11 cellular contexts compared by ENCODE assay signal in the genomic region with DNA sequence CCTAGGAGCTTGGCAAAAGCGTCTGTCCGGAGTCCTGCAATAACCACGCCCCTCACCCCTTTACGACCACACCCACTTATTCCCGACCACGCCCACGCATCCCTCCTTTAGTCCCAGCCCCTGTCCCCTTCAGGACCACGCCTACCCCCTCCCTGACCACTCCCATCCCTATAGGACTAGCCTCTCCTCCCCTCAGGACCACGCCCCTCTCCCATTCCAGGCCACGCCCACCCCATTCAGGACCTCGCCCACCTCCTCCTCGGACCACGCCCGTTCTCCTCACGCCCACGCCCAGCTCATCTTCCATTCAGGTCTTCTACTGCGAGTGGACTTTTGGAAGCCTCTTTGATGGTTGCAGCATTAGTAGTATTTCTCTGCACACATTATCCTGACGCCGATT.
DNase-seq lines count a peak whose midpoint lies in the region; ATAC-seq, FAIRE-seq and TF ChIP-seq lines count a peak whose summit lies in the region.
"Had no signal": no experiment of that assay in that cellular context is flagged by ENCODE, and none has a peak within 500 bp of the region (broad histone marks: within the 10 kb centered on the region; RNA-seq: fewer than 3 reads in every experiment).

No MANE protein-coding gene starts in this region.

- no peak for TF ChIP-seq EP300 in suprapubic skin (IDR thresholded peaks at IDR 0.05)

- H3K9me3 Mint-ChIP-seq in activated CD8-positive, alpha-beta T cell treated with anti-CD3 and anti-CD28 coated beads for 36 hours, result no peaks in the 10 kb centered on the region
- H3K9me3 Mint-ChIP-seq in activated CD8-positive, alpha-beta T cell treated with anti-CD3 and anti-CD28 coated beads, Interleukin-2, amount 10 ng/mL, durations not matched to agents 7 days and 5 days (ENCODE audit: insufficient read depth), result no peaks in the 10 kb centered on the region

- DNase-seq in activated CD8-positive, alpha-beta T cell treated with anti-CD3 and anti-CD28 coated beads for 36 hours, result peak; percentile 5
- no peak for DNase-seq in activated CD8-positive, alpha-beta T cell treated with anti-CD3 and anti-CD28 coated beads, Interleukin-2, amount 10 ng/mL, durations not matched to agents 7 days and 5 days
- DNase-seq in NCI-H748 (lab: John Stamatoyannopoulos, UW; ENCODE audit: unreplicated experiment) (peak; percentile 70), endothelial cell of umbilical vein (ENCODE audit: low read depth, low spot score) (peak; percentile 28), suprapubic skin (ENCODE audit: low spot score in 2 of 2) (peak in 1 of 2 donors; percentile 72), spleen (no peak)
- DNase-seq in activated CD4-positive, alpha-beta T cell treated with anti-CD3 and anti-CD28 coated beads for 4 hours, result no peak
- DNase-seq: hippocampal formation, NCI-H2029 had no signal

- no peaks in the 10 kb centered on the region for H3K4me1 Mint-ChIP-seq in activated CD8-positive, alpha-beta T cell treated with anti-CD3 and anti-CD28 coated beads for 36 hours (ENCODE audit: low read depth)
- H3K4me1 Mint-ChIP-seq in activated CD8-positive, alpha-beta T cell treated with anti-CD3 and anti-CD28 coated beads, Interleukin-2, amount 10 ng/mL, durations not matched to agents 7 days and 5 days (ENCODE audit: low read depth), result no peaks in the 10 kb centered on the region

- H4K20me1 ChIP-seq in endothelial cell of umbilical vein (replicated peaks; ENCODE audit: control insufficient read depth, extremely low read depth, insufficient read depth, low read length), result no peaks in the 10 kb centered on the region

- no peak for TF ChIP-seq CTCF in activated CD8-positive, alpha-beta T cell treated with anti-CD3 and anti-CD28 coated beads for 36 hours (IDR thresholded peaks at IDR 0.05)
- TF ChIP-seq CTCF in endothelial cell of umbilical vein (IDR thresholded peaks at IDR 0.05; ENCODE audit: extremely low read depth in 1 of 2, insufficient read depth in 1 of 2, low read depth in 1 of 2, low read length in 2 of 2) (no peak), suprapubic skin (IDR thresholded peaks at IDR 0.05) (no peak), spleen (IDR thresholded peaks at IDR 0.05 in 8 of 11, conservative IDR thresholded peaks at IDR 0.05 in 3 of 11) (no peak)

- H3K4me3 Mint-ChIP-seq in activated CD8-positive, alpha-beta T cell treated with anti-CD3 and anti-CD28 coated beads for 36 hours, result no peak overlapping the region
- H3K4me3 Mint-ChIP-seq in activated CD8-positive, alpha-beta T cell treated with anti-CD3 and anti-CD28 coated beads, Interleukin-2, amount 10 ng/mL, durations not matched to agents 7 days and 5 days, result no peak overlapping the region
- H3K4me3 Mint-ChIP-seq: B cell had no signal

- H3K4me3 ChIP-seq in endothelial cell of umbilical vein (replicated peaks in 1 of 3; ENCODE audit: insufficient read depth in 1 of 3, low read depth in 1 of 3, low read length in 3 of 3), result no peak overlapping the region
- H3K4me3 ChIP-seq in suprapubic skin, result no peak overlapping the region
- no peak overlapping the region for H3K4me3 ChIP-seq in spleen

- no peak overlapping the region for H3K27ac ChIP-seq in endothelial cell of umbilical vein (ENCODE audit: insufficient read depth, low read depth, low read length)
- H3K27ac ChIP-seq in suprapubic skin, result peak overlapping the region; percentile 75
- no peak overlapping the region for H3K27ac ChIP-seq in spleen

- no peaks in the 10 kb centered on the region for H3K9me1 ChIP-seq in endothelial cell of umbilical vein (replicated peaks; ENCODE audit: control insufficient read depth, extremely low read depth, insufficient read depth, low read length)

- no peak overlapping the region for H3K4me2 ChIP-seq in endothelial cell of umbilical vein (ENCODE audit: insufficient read depth, low read length)

- FAIRE-seq in endothelial cell of umbilical vein (lab: Jason Lieb, UNC), result no peak

- H3K27ac Mint-ChIP-seq in activated CD8-positive, alpha-beta T cell treated with anti-CD3 and anti-CD28 coated beads for 36 hours, result no peak overlapping the region
- no peak overlapping the region for H3K27ac Mint-ChIP-seq in activated CD8-positive, alpha-beta T cell treated with anti-CD3 and anti-CD28 coated beads, Interleukin-2, amount 10 ng/mL, durations not matched to agents 7 days and 5 days
- H3K27ac Mint-ChIP-seq: B cell had no signal

- intact Hi-C loops in activated CD8-positive, alpha-beta T cell treated with anti-CD3 and anti-CD28 coated beads for 36 hours (cut with micrococcal nuclease), result no loop called here
- intact Hi-C loops in endothelial cell of umbilical vein (cut with micrococcal nuclease) (no loop called here), spleen (cut with DNase I; ENCODE audit: low total_unique reads) (no loop called here)

- TF ChIP-seq POLR2A in endothelial cell of umbilical vein (IDR thresholded peaks at IDR 0.05; ENCODE audit: low read depth, low read length) (no peak), suprapubic skin (IDR thresholded peaks at IDR 0.05) (no peak), spleen (IDR thresholded peaks at IDR 0.05) (no peak)

- ATAC-seq in activated CD8-positive, alpha-beta T cell treated with anti-CD3 and anti-CD28 coated beads for 36 hours, result no peak
- ATAC-seq in activated CD8-positive, alpha-beta T cell treated with anti-CD3 and anti-CD28 coated beads, Interleukin-2, amount 10 ng/mL, durations not matched to agents 7 days and 5 days, result no peak
- ATAC-seq in GM21526 (IDR thresholded peaks at IDR 0.05; ENCODE audit: low FRiP score, unreplicated experiment), result no peak

- no TSS peak for BruUV-seq in endothelial cell of umbilical vein (replicated peaks; lab: Mats Ljungman, UMichigan)

- H3K36me3 ChIP-seq in endothelial cell of umbilical vein (ENCODE audit: control insufficient read depth in 2 of 2, extremely low read depth in 1 of 2, insufficient read depth in 2 of 2, low read length in 2 of 2), result no peaks in the 10 kb centered on the region
- no peaks in the 10 kb centered on the region for H3K36me3 ChIP-seq in suprapubic skin
- H3K36me3 ChIP-seq in spleen, result no peaks in the 10 kb centered on the region

- no peaks in the 10 kb centered on the region for H3K27me3 Mint-ChIP-seq in activated CD8-positive, alpha-beta T cell treated with anti-CD3 and anti-CD28 coated beads for 36 hours
- H3K27me3 Mint-ChIP-seq in activated CD8-positive, alpha-beta T cell treated with anti-CD3 and anti-CD28 coated beads, Interleukin-2, amount 10 ng/mL, durations not matched to agents 7 days and 5 days (ENCODE audit: low read depth), result no peaks in the 10 kb centered on the region
- H3K27me3 Mint-ChIP-seq: B cell had no signal

- H3K9me3 ChIP-seq in endothelial cell of umbilical vein (replicated peaks; ENCODE audit: control insufficient read depth, insufficient read depth, low read length) (no peaks in the 10 kb centered on the region), suprapubic skin (no peaks in the 10 kb centered on the region), spleen (no peaks in the 10 kb centered on the region)

- 53% methylated on average over 19 of the region's 19 CpGs for WGBS in suprapubic skin
- 64 to 76% (median 72%) methylated on average over 19 of the region's 19 CpGs for WGBS in spleen, 5 donors

- H3K27me3 ChIP-seq in endothelial cell of umbilical vein (ENCODE audit: control insufficient read depth in 2 of 2, insufficient read depth in 2 of 2, low read length in 2 of 2) (peaks cover 12 to 14% of the 10 kb centered on the region in 2 experiments), suprapubic skin (no peaks in the 10 kb centered on the region), spleen (replicated peaks in 1 of 7) (no peaks in the 10 kb centered on the region)

- H3K9ac ChIP-seq in endothelial cell of umbilical vein (replicated peaks; ENCODE audit: extremely low read depth, insufficient read depth, low read length), result no peak overlapping the region

- H3K79me2 ChIP-seq in endothelial cell of umbilical vein (ENCODE audit: control insufficient read depth, insufficient read depth, low read length), result no peaks in the 10 kb centered on the region

- CTCF ChIA-PET in activated CD8-positive, alpha-beta T cell treated with anti-CD3 and anti-CD28 coated beads for 36 hours (lab: Charles Lee), result no interaction called here
- CTCF ChIA-PET in activated CD8-positive, alpha-beta T cell treated with anti-CD3 and anti-CD28 coated beads, Interleukin-2, amount 10 ng/mL, durations not matched to agents 7 days and 5 days (lab: Charles Lee), result no interaction called here
- CTCF ChIA-PET in endothelial cell of umbilical vein (lab: Charles Lee), result no interaction called here

- POLR2A ChIA-PET in activated CD8-positive, alpha-beta T cell treated with anti-CD3 and anti-CD28 coated beads for 36 hours (lab: Charles Lee), result no interaction called here
- POLR2A ChIA-PET in activated CD8-positive, alpha-beta T cell treated with anti-CD3 and anti-CD28 coated beads, Interleukin-2, amount 10 ng/mL, durations not matched to agents 7 days and 5 days (lab: Charles Lee), result no interaction called here
- POLR2A ChIA-PET in endothelial cell of umbilical vein (lab: Charles Lee), result no interaction called here

- dilution Hi-C loops in endothelial cell of umbilical vein (cut with MboI; ENCODE audit: extremely low pct_ligation_motif_present, low sequenced_read_pairs), result no loop called here

- peaks cover 3% of the 10 kb centered on the region for H3K36me3 Mint-ChIP-seq in activated CD8-positive, alpha-beta T cell treated with anti-CD3 and anti-CD28 coated beads for 36 hours (ENCODE audit: low read depth)
- no peaks in the 10 kb centered on the region for H3K36me3 Mint-ChIP-seq in activated CD8-positive, alpha-beta T cell treated with anti-CD3 and anti-CD28 coated beads, Interleukin-2, amount 10 ng/mL, durations not matched to agents 7 days and 5 days (ENCODE audit: low read depth)

- H3K4me1 ChIP-seq in endothelial cell of umbilical vein (ENCODE audit: control insufficient read depth, extremely low read depth, insufficient read depth, low read length) (no peaks in the 10 kb centered on the region), suprapubic skin (peaks cover 10% of the 10 kb centered on the region), spleen (peaks cover 0 to 7% (median 0%) of the 10 kb centered on the region in 6 donors)

- no peak overlapping the region for H2AFZ ChIP-seq in endothelial cell of umbilical vein (ENCODE audit: low read depth, low read length)

TF ChIP-seq in endothelial cell of umbilical vein, 7 proteins besides CTCF, POLR2A, EP300 and RAD21:
- TF ChIP-seq POLR2AphosphoS5 (IDR thresholded peaks at IDR 0.05; ENCODE audit: insufficient read depth, low read depth, low read length) (no peak), GATA2 (IDR thresholded peaks at IDR 0.05; ENCODE audit: insufficient read depth, insufficient read length, low read depth, low read length) (no peak)

Comparison
In these comparisons a context has a peak if more than half of its experiments do, and no peak if none do; other contexts are left out.
1. DNase-seq: peak in activated CD8-positive, alpha-beta T cell treated with anti-CD3 and anti-CD28 coated beads for 36 hours (single experiment), NCI-H748 (single experiment) and endothelial cell of umbilical vein (single experiment); none in activated CD8-positive, alpha-beta T cell treated with anti-CD3 and anti-CD28 coated beads, Interleukin-2, amount 10 ng/mL, durations not matched to agents 7 days and 5 days (single experiment), spleen (single experiment) and activated CD4-positive, alpha-beta T cell treated with anti-CD3 and anti-CD28 coated beads for 4 hours (0 of 2).